Comparison of ENCODE assay signal across 9 cellular contexts in the genomic region with DNA sequence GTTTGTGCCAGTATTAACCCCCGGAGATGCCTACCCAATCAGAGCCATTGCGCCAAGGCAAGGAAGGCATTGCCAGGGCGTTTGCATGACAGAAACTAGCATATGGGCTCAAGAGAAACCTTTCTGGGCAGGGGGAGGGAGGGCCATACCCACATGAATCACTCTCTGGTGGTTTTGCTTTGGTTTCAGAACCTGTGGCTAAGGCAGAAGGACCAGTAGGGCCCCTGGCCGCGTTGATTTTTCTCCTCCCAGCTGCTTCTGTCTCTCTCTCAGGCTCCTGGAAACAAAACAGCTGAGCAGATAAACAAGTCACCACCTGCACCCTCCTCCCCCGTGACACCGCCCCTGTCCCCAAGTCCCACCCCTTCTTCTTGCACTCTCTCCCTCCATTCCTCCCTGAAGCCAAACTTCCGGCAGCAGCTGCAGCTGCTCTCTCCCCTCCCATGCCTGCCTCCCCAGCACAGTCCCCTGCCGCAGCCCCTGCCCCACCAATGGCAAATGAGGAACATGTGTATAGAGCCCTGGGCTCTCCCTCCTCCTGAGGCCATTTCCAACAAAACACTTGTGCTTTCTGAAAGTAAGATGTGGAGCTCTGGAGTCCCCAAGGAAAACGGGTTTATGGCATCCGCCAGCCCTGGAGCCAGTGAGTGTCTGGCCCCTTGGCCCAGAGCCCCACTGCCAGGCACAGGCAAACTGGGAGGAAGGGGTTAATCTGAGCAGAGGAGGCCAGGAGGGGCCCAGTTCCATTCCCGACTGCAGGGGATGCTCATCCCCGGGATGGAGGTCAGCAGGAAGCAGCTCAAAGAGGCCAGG. TPM values are rescaled to one million over a fixed set of nuclear protein-coding genes. Genes with fewer than 3 reads are reported as not detected.
A peak's percentile ranks its signal among the peaks of the same experiment; 100 is the strongest.
DNase-seq lines count a peak whose midpoint lies in the region; ATAC-seq lines count a peak whose summit lies in the region.
"Had no signal": no experiment of that assay in that cellular context is flagged by ENCODE, and none has a peak within 500 bp of the region (broad histone marks: within the 10 kb centered on the region; RNA-seq: fewer than 3 reads in every experiment).

No MANE protein-coding gene starts in this region.

- H3K27me3 ChIP-seq in right cardiac atrium (ENCODE audit: control insufficient read depth, insufficient read depth), result no peaks in the 10 kb centered on the region

- DNase-seq in DMS53 treated with DMSO at 0.1 percent for 48 hours (lab: John Stamatoyannopoulos, UW; ENCODE audit: unreplicated experiment) (peak; percentile 88), NCI-H82 treated with DMSO at 0.1 percent for 48 hours (lab: John Stamatoyannopoulos, UW; ENCODE audit: unreplicated experiment) (peak; percentile 74), right cardiac atrium (peak in 1 of 3 donors; percentile 65), GM03348 (ENCODE audit: low spot score) (no peak)
- peak; percentile 70 to 74 for DNase-seq in activated T-cell treated with anti-CD3 and anti-CD28 coated beads, Interleukin-2, amount 50 U/mL, for 48 hours

- H3K27ac ChIP-seq in right cardiac atrium (ENCODE audit: low read length), result no peak overlapping the region
- peak overlapping the region in 17 of 21 experiments; percentile 8 to 80 (median 55) for H3K27ac ChIP-seq in skin epidermis

- no peaks in the 10 kb centered on the region for H3K4me1 ChIP-seq in right cardiac atrium (ENCODE audit: control insufficient read depth, insufficient read depth, low read length)

- no peaks in the 10 kb centered on the region for H3K9me3 ChIP-seq in right cardiac atrium (ENCODE audit: control insufficient read depth, low read length)

- intact Hi-C loops in right cardiac atrium (cut with DNase I), result no loop called here

- H3K4me3 ChIP-seq in right cardiac atrium (ENCODE audit: low read length) (no peak overlapping the region), skin epidermis (peak overlapping the region in 2 of 7 experiments; percentile 14 to 22)

- ATAC-seq in GM21381 (IDR thresholded peaks at IDR 0.05; ENCODE audit: unreplicated experiment), result peak; percentile 89
- peak; percentile 60 for ATAC-seq in HG03575 (IDR thresholded peaks at IDR 0.05; ENCODE audit: extremely low read depth, insufficient number of reproducible peaks, low FRiP score, unreplicated experiment)
- peak; percentile 49 to 73 for ATAC-seq in right cardiac atrium

- 14% methylated on average over 13 of the region's 13 CpGs for WGBS in right cardiac atrium

RNA-seq across cellular contexts. Expression of gene ADA2, which starts 39.0 kb away (rescaled TPM):
- 10 to 100 TPM; 20.1 to 51.6 (median 34.8) TPM for total RNA-seq in right cardiac atrium
- polyA plus RNA-seq in right cardiac atrium, result 25.4 TPM
- total RNA-seq: SK-MEL-5 had no signal
